In the genomic region with DNA sequence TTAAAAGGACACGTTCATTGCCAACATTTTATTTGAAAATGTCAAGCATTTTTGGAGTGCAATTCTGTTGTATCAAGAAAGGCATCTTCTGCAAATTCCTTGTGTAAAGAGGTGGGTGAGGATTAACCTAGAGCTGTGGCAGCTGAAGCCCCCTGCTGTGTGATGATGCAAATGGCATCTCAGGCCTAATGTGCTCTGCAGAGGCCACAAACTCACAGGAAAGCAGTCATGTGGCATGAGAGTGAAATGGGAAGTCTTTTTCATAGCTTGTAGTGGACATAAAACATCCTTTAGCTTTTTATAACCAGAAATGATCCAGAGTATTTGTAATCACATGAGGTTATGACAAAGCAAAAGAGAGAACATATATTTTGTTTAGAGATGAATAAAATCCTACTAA, we compare ENCODE assay signal across 8 cellular contexts. TPM values are rescaled to one million over a fixed set of nuclear protein-coding genes. Genes with fewer than 3 reads are reported as not detected.
DNase-seq lines count a peak whose midpoint lies in the region; ATAC-seq and TF ChIP-seq lines count a peak whose summit lies in the region.

No MANE protein-coding gene starts in this region.

- no peak overlapping the region for H3K27ac Mint-ChIP-seq in MCF 10A (ENCODE audit: low read depth, unreplicated experiment)

- H3K27me3 Mint-ChIP-seq in MCF 10A (ENCODE audit: insufficient read depth, unreplicated experiment), result peaks cover 82% of the 10 kb centered on the region

- DNase-seq in MCF 10A (ENCODE audit: unreplicated experiment) (peak; percentile 21), breast epithelium (ENCODE audit: low spot score in 2 of 2) (no peak), NCI-H69 (lab: John Stamatoyannopoulos, UW) (peak; percentile 84), fibroblast of pulmonary artery (ENCODE audit: low read depth) (peak; percentile 0), hepatic stellate cell (ENCODE audit: low spot score) (no peak)
- no peak for DNase-seq in stimulated activated CD4-positive, alpha-beta T cell treated with anti-CD3 and anti-CD28 coated beads, Interleukin-4, amount 100 ng/mL, for 1 hour

- H3K9me3 Mint-ChIP-seq in MCF 10A (ENCODE audit: unreplicated experiment), result no peaks in the 10 kb centered on the region

- no peak for TF ChIP-seq POLR2A in breast epithelium (IDR thresholded peaks at IDR 0.05)

- ATAC-seq in HG02642 (IDR thresholded peaks at IDR 0.05; ENCODE audit: poor library complexity, unreplicated experiment) (no peak), HG03025 (IDR thresholded peaks at IDR 0.05; ENCODE audit: low FRiP score, unreplicated experiment) (no peak)

- no peaks in the 10 kb centered on the region for H3K4me1 ChIP-seq in breast epithelium

- H3K9me3 ChIP-seq in breast epithelium, result no peaks in the 10 kb centered on the region

- no peak overlapping the region for H3K27ac ChIP-seq in breast epithelium

- TF ChIP-seq CTCF in MCF 10A (IDR thresholded peaks at IDR 0.05; ENCODE audit: unreplicated experiment) (peak; percentile 15), breast epithelium (IDR thresholded peaks at IDR 0.05) (no peak), fibroblast of pulmonary artery (IDR thresholded peaks at IDR 0.05; ENCODE audit: low read length, missing control alignments) (no peak)

- no peak overlapping the region for H3K4me3 Mint-ChIP-seq in MCF 10A (ENCODE audit: unreplicated experiment)

- BruUV-seq in MCF 10A (replicated peaks; lab: Mats Ljungman, UMichigan), result no TSS peak

- CTCF ChIA-PET in MCF 10A (lab: Yijun Ruan, JAX), result no interaction called here

- peaks cover 0 to 15% of the 10 kb centered on the region in 2 donors for H3K27me3 ChIP-seq in breast epithelium

- intact Hi-C loops in MCF 10A (cut with micrococcal nuclease) (no loop called here), breast epithelium (cut with DNase I; ENCODE audit: low total_unique reads) (no loop called here)

- H3K36me3 ChIP-seq in breast epithelium, result no peaks in the 10 kb centered on the region

- H3K36me3 Mint-ChIP-seq in MCF 10A (ENCODE audit: insufficient read depth, unreplicated experiment), result no peaks in the 10 kb centered on the region

- POLR2A ChIA-PET in MCF 10A (lab: Yijun Ruan, JAX), result no interaction called here

- H3K4me3 ChIP-seq in breast epithelium (no peak overlapping the region), fibroblast of pulmonary artery (replicated peaks; ENCODE audit: low read depth, low read length) (no peak overlapping the region)

- H3K4me1 Mint-ChIP-seq in MCF 10A (ENCODE audit: insufficient read depth, unreplicated experiment), result peaks cover under 1% of the 10 kb centered on the region

RNA-seq across cellular contexts. Expression of a gene that starts 6.4 kb away (rescaled TPM):
- total RNA-seq in MCF 10A (2022), result not detected in 2 replicates
- total RNA-seq in breast epithelium, result 1 to 10 TPM; 2.3 to 7.4 (median 6.9) TPM

Comparison
In these comparisons a context has a peak if more than half of its experiments do, and no peak if none do; other contexts are left out.
1. DNase-seq: peak in MCF 10A (single experiment), NCI-H69 (single experiment) and fibroblast of pulmonary artery (single experiment); none in breast epithelium (0 of 2), hepatic stellate cell (single experiment) and stimulated activated CD4-positive, alpha-beta T cell treated with anti-CD3 and anti-CD28 coated beads, Interleukin-4, amount 100 ng/mL, for 1 hour (single experiment).